15 cellular contexts compared by ENCODE assay signal in genomic region chr19:4015705-4016402, GRCh38. TPM values are rescaled to one million over a fixed set of nuclear protein-coding genes. Genes with fewer than 3 reads are reported as not detected.
A peak's percentile ranks its signal among the peaks of the same experiment; 100 is the strongest.
DNase-seq lines count a peak whose midpoint lies in the region; ATAC-seq, FAIRE-seq and TF ChIP-seq lines count a peak whose summit lies in the region.
"Had no signal": no experiment of that assay in that cellular context is flagged by ENCODE, and none has a peak within 500 bp of the region (broad histone marks: within the 10 kb centered on the region; RNA-seq: fewer than 3 reads in every experiment).

No MANE protein-coding gene starts in this region.

- no peak overlapping the region for H3K4me3 Mint-ChIP-seq in natural killer cell treated with Interleukin-12 subunit alpha and Interleukin-12 subunit beta and Interleukin-15 and Interleukin-18, amount 100 ng/mL, for 72 hours
- H3K4me3 Mint-ChIP-seq: WTC11 had no signal

- H3K27me3 ChIP-seq in HUES6 (ENCODE audit: control insufficient read depth, insufficient read depth, low read length) (no peaks in the 10 kb centered on the region), stomach smooth muscle (ENCODE audit: control insufficient read depth in 1 of 2, insufficient read depth in 2 of 2, low read length in 2 of 2) (no peaks in the 10 kb centered on the region)

- H3K27ac ChIP-seq in HUES6 (ENCODE audit: low read depth, low read length) (peak overlapping the region; percentile 29; the same call in 1 of the 2 replicates), mesodermal cell (ENCODE audit: low read depth, low read length, severe bottlenecking) (peak overlapping the region; percentile 10), stomach smooth muscle (ENCODE audit: low read length) (peak overlapping the region; percentile 82)

- H3K4me3 ChIP-seq in HUES6 (ENCODE audit: low read depth, low read length) = no peak overlapping the region
- no peak overlapping the region for H3K4me3 ChIP-seq in mesodermal cell (ENCODE audit: extremely low read depth, insufficient read depth, low read length, poor library complexity, severe bottlenecking)
- peak overlapping the region; percentile 7 to 60 for H3K4me3 ChIP-seq in stomach smooth muscle (ENCODE audit: low read length in 2 of 2)

- peaks cover 53% of the 10 kb centered on the region for H3K36me3 ChIP-seq in HUES6 (ENCODE audit: control insufficient read depth, insufficient read depth, low read length)
- peaks cover 77% of the 10 kb centered on the region for H3K36me3 ChIP-seq in mesodermal cell (ENCODE audit: control insufficient read depth, insufficient read depth, low read length)
- peaks cover 6 to 11% of the 10 kb centered on the region in 2 donors for H3K36me3 ChIP-seq in stomach smooth muscle (ENCODE audit: control insufficient read depth in 2 of 2, insufficient read depth in 2 of 2, low read length in 2 of 2)

- TF ChIP-seq CTCF in D721Med (IDR thresholded peaks at IDR 0.05; ENCODE audit: insufficient read depth, missing control alignments) = no peak

- H3K9me3 ChIP-seq in HUES6 (ENCODE audit: control insufficient read depth, insufficient read depth, low read depth, low read length) (no peaks in the 10 kb centered on the region), mesodermal cell (ENCODE audit: control insufficient read depth, low read length) (no peaks in the 10 kb centered on the region), stomach smooth muscle (ENCODE audit: control insufficient read depth in 2 of 2, low read length in 2 of 2) (no peaks in the 10 kb centered on the region)

- H3K9me3 Mint-ChIP-seq in natural killer cell treated with Interleukin-12 subunit alpha and Interleukin-12 subunit beta and Interleukin-15 and Interleukin-18, amount 100 ng/mL, for 72 hours = no peaks in the 10 kb centered on the region
- H3K9me3 Mint-ChIP-seq: WTC11 had no signal

- no peaks in the 10 kb centered on the region for H3K27me3 Mint-ChIP-seq in natural killer cell treated with Interleukin-12 subunit alpha and Interleukin-12 subunit beta and Interleukin-15 and Interleukin-18, amount 100 ng/mL, for 72 hours

- whole genome bisulfite sequencing in mesodermal cell (ENCODE audit: insufficient coverage in 2 of 2), 2 experiments = 93 to 98% methylated on average over 24 to 37 of the region's 37 CpGs

- no peak for FAIRE-seq in D721Med (lab: Jason Lieb, UNC)
- FAIRE-seq: frontal cortex had no signal

- peaks cover 5 to 16% of the 10 kb centered on the region in 2 donors for H3K4me1 Mint-ChIP-seq in natural killer cell treated with Interleukin-12 subunit alpha and Interleukin-12 subunit beta and Interleukin-15 and Interleukin-18, amount 100 ng/mL, for 72 hours (ENCODE audit: low read depth in 2 of 2)

- H3K36me3 Mint-ChIP-seq in natural killer cell treated with Interleukin-12 subunit alpha and Interleukin-12 subunit beta and Interleukin-15 and Interleukin-18, amount 100 ng/mL, for 72 hours = no peaks in the 10 kb centered on the region

- no peak for ATAC-seq in GM21576 (IDR thresholded peaks at IDR 0.05; ENCODE audit: unreplicated experiment)
- ATAC-seq in natural killer cell treated with Interleukin-12 subunit alpha and Interleukin-12 subunit beta and Interleukin-15 and Interleukin-18, amount 100 ng/mL, for 72 hours = no peak

- H3K4me1 ChIP-seq in HUES6 (ENCODE audit: control insufficient read depth, insufficient read depth, low read length) (peaks cover 11% of the 10 kb centered on the region; the same call in 1 of the 2 replicates), mesodermal cell (ENCODE audit: control insufficient read depth, insufficient read depth, low read length, poor library complexity, severe bottlenecking) (no peaks in the 10 kb centered on the region), stomach smooth muscle (ENCODE audit: control insufficient read depth, insufficient read depth, low read length) (peaks cover 65% of the 10 kb centered on the region)

- no peak overlapping the region for H3K27ac Mint-ChIP-seq in natural killer cell treated with Interleukin-12 subunit alpha and Interleukin-12 subunit beta and Interleukin-15 and Interleukin-18, amount 100 ng/mL, for 72 hours
- H3K27ac Mint-ChIP-seq: WTC11 had no signal

- no peak overlapping the region for H3K9ac ChIP-seq in HUES6 (ENCODE audit: low read length)
- H3K9ac ChIP-seq in stomach smooth muscle (ENCODE audit: low read length in 2 of 2) = peak overlapping the region; percentile 55 to 56

- DNase-seq in epidermal melanocyte (ENCODE audit: insufficient read length, low spot score) (peak; percentile 10), D721Med (ENCODE audit: insufficient read length, low spot score) (no peak), LoVo (ENCODE audit: low spot score) (no peak)
- DNase-seq in natural killer cell treated with Interleukin-12 subunit alpha and Interleukin-12 subunit beta and Interleukin-15 and Interleukin-18, amount 100 ng/mL, for 72 hours (ENCODE audit: low spot score) = no peak
- DNase-seq: activated T-cell treated with anti-CD3 and anti-CD28 coated beads for 4 hours; amniotic stem cell; EL; NCI-H2107; stimulated activated CD4-positive, alpha-beta T cell treated with anti-CD3 and anti-CD28 coated beads, Interleukin-1b, Interleukin-23, amount 100 ng/mL, for 48 hours had no signal

RNA-seq across cellular contexts. Expression of gene PIAS4, which starts 8.3 kb away (rescaled TPM):
- 37.9 TPM for polyA plus RNA-seq in mesodermal cell (2013, experiment 1 of 2)
- 25.8 TPM for polyA plus RNA-seq in mesodermal cell (2013, experiment 2 of 2)
- 10 to 100 TPM; 39.4 to 58.6 TPM for total RNA-seq in natural killer cell treated with Interleukin-12 subunit alpha and Interleukin-12 subunit beta and Interleukin-15 and Interleukin-18, amount 100 ng/mL, for 72 hours

RNA-seq across cellular contexts. Expression of gene EEF2, which starts 30.6 kb away (rescaled TPM):
- polyA plus RNA-seq in mesodermal cell (2013, experiment 1 of 2) = 1,893 TPM
- polyA plus RNA-seq in mesodermal cell (2013, experiment 2 of 2) = 1,823 TPM
- 1,000 to 10,000 TPM; 1,877 to 2,672 TPM for total RNA-seq in natural killer cell treated with Interleukin-12 subunit alpha and Interleukin-12 subunit beta and Interleukin-15 and Interleukin-18, amount 100 ng/mL, for 72 hours

RNA-seq across cellular contexts. Expression of gene DAPK3, which starts 45.0 kb away (rescaled TPM):
- 78.8 TPM for polyA plus RNA-seq in mesodermal cell (2013, experiment 1 of 2)
- 64.6 TPM for polyA plus RNA-seq in mesodermal cell (2013, experiment 2 of 2)
- 10 to 100 TPM; 48.1 to 54.5 TPM for total RNA-seq in natural killer cell treated with Interleukin-12 subunit alpha and Interleukin-12 subunit beta and Interleukin-15 and Interleukin-18, amount 100 ng/mL, for 72 hours

RNA-seq across cellular contexts. Expression of gene ZBTB7A, which starts 50.8 kb away (rescaled TPM):
- 9.1 TPM for polyA plus RNA-seq in mesodermal cell (2013, experiment 1 of 2)
- 8.0 TPM for polyA plus RNA-seq in mesodermal cell (2013, experiment 2 of 2)
- 10 to 100 TPM; 63.4 to 70.5 TPM for total RNA-seq in natural killer cell treated with Interleukin-12 subunit alpha and Interleukin-12 subunit beta and Interleukin-15 and Interleukin-18, amount 100 ng/mL, for 72 hours

Comparison
In these comparisons a context has a peak if more than half of its experiments do, and no peak if none do; other contexts are left out.
1. H3K27ac ChIP-seq: peak in every context shown above with its lines; median percentile 82 in stomach smooth muscle; 29 in HUES6; 10 in mesodermal cell.
2. H3K4me3 ChIP-seq: peak in stomach smooth muscle (2 of 2); none in HUES6 (single experiment) and mesodermal cell (single experiment).